7 cellular contexts compared by ENCODE assay signal in the genomic region with DNA sequence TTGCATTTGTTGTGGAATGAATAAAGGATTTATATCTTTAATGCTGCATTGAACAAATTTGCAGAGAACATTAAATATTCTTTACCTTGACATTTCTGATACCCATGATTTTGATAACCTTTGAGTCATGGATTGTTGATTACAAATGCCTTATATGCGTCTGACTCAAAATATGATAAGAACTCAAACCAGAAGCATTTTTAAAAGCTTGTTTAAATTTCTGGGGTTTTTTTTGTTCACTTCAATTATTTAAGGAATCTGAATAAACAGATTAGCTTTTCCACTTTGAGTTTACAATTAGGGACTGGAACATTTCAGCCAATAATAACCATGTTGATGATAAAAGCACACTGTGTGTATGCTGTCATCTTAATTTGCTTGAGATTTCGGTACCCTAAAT.
"Had no signal": no experiment of that assay in that cellular context is flagged by ENCODE, and none has a peak within 500 bp of the region (broad histone marks: within the 10 kb centered on the region; RNA-seq: fewer than 3 reads in every experiment).

No MANE protein-coding gene starts in this region.

- H3K27me3 Mint-ChIP-seq: IgD-negative memory B cell had no signal

- ATAC-seq: HepG2, K562 had no signal

- H3K27ac Mint-ChIP-seq: IgD-negative memory B cell had no signal

- H3K4me3 Mint-ChIP-seq: IgD-negative memory B cell had no signal

- H3K4me3 ChIP-seq: K562 had no signal

- H3K36me3 Mint-ChIP-seq: IgD-negative memory B cell had no signal

- DNase-seq: IMR-90, KBM-7, KG1 had no signal

- H3K4me1 Mint-ChIP-seq: IgD-negative memory B cell had no signal

- H3K27ac ChIP-seq: HL-60 had no signal
